1 cellular context compared by ENCODE assay signal in genomic region chrX:104117753-104118152, GRCh38.
A peak's percentile ranks its signal among the peaks of the same experiment; 100 is the strongest.
TF ChIP-seq lines count a peak whose summit lies in the region.

No MANE protein-coding gene starts in this region.

TF ChIP-seq in GM12878, 131 proteins besides CTCF, POLR2A, EP300 and RAD21:
- TF ChIP-seq SMARCA5 (IDR thresholded peaks at IDR 0.05): no peak
- TF ChIP-seq JUNB (IDR thresholded peaks at IDR 0.05): peak; percentile 32; the same call in 1 of the 2 replicates
- TF ChIP-seq PML (IDR thresholded peaks at IDR 0.05; ENCODE audit: low read length): no peak
- no peak for TF ChIP-seq KLF5 (IDR thresholded peaks at IDR 0.05; ENCODE audit: partially characterized antibody)
- no peak for TF ChIP-seq ETV6 (conservative IDR thresholded peaks at IDR 0.05 in 1 of 2, IDR thresholded peaks at IDR 0.05 in 1 of 2; ENCODE audit: borderline replicate concordance in 1 of 2, low read depth in 1 of 2)
- TF ChIP-seq SUPT20H (IDR thresholded peaks at IDR 0.05; ENCODE audit: borderline replicate concordance, control insufficient read depth, low read depth, low read length): no peak
- no peak for TF ChIP-seq ZNF592 (IDR thresholded peaks at IDR 0.05)
- TF ChIP-seq BCL11A (IDR thresholded peaks at IDR 0.05; ENCODE audit: low read depth, low read length): no peak
- TF ChIP-seq NFIC (IDR thresholded peaks at IDR 0.05; ENCODE audit: low read depth, low read length): peak; percentile 38; the same call in 1 of the 2 replicates
- no peak for TF ChIP-seq NKRF (conservative IDR thresholded peaks at IDR 0.05)
